In the genomic region with DNA sequence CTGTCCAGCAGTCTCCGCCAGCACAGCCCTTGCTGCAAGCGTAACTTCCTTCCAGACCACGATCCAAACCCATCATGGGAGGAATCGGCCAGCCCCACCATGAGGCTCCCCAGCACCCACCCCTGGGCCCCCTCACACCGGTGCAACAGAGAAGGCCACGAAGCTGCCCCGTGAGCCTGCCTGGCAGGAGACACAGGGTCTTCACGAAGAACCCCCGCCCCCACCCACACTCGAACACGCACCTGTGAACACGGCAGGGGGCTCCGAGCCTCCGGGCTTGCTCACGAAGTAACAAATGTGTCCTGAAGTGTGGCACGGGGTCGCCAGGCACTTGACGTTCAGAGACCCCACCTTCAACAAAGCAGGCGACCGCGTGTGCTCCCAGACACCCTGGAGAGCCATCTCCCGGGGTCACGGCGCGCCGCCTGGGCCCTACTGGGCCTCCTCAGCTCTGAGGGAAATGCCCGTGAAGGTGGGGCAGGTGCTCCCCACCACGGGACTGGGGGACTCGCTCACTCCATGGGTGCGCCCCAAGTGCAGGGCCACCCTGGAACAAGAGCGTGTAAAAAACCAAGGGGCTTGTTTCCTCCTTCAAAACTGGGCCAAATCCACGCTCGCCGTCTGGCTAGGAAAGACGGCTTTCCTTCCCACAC, we compare ENCODE assay signal across 1 cellular context.
TF ChIP-seq lines count a peak whose summit lies in the region.

No MANE protein-coding gene starts in this region.

TF ChIP-seq in WTC11, 78 proteins besides CTCF, POLR2A, EP300 and RAD21:
- TF ChIP-seq, protein P1, sequence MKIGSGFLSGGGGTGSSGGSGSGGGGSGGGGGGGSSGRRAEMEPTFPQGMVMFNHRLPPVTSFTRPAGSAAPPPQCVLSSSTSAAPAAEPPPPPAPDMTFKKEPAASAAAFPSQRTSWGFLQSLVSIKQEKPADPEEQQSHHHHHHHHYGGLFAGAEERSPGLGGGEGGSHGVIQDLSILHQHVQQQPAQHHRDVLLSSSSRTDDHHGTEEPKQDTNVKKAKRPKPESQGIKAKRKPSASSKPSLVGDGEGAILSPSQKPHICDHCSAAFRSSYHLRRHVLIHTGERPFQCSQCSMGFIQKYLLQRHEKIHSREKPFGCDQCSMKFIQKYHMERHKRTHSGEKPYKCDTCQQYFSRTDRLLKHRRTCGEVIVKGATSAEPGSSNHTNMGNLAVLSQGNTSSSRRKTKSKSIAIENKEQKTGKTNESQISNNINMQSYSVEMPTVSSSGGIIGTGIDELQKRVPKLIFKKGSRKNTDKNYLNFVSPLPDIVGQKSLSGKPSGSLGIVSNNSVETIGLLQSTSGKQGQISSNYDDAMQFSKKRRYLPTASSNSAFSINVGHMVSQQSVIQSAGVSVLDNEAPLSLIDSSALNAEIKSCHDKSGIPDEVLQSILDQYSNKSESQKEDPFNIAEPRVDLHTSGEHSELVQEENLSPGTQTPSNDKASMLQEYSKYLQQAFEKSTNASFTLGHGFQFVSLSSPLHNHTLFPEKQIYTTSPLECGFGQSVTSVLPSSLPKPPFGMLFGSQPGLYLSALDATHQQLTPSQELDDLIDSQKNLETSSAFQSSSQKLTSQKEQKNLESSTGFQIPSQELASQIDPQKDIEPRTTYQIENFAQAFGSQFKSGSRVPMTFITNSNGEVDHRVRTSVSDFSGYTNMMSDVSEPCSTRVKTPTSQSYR (CRISPR knock-in tag; IDR thresholded peaks at IDR 0.05), result no peak
- no peak for TF ChIP-seq ZNF219 (CRISPR knock-in tag; IDR thresholded peaks at IDR 0.05; ENCODE audit: borderline replicate concordance)
- TF ChIP-seq, protein P2, sequence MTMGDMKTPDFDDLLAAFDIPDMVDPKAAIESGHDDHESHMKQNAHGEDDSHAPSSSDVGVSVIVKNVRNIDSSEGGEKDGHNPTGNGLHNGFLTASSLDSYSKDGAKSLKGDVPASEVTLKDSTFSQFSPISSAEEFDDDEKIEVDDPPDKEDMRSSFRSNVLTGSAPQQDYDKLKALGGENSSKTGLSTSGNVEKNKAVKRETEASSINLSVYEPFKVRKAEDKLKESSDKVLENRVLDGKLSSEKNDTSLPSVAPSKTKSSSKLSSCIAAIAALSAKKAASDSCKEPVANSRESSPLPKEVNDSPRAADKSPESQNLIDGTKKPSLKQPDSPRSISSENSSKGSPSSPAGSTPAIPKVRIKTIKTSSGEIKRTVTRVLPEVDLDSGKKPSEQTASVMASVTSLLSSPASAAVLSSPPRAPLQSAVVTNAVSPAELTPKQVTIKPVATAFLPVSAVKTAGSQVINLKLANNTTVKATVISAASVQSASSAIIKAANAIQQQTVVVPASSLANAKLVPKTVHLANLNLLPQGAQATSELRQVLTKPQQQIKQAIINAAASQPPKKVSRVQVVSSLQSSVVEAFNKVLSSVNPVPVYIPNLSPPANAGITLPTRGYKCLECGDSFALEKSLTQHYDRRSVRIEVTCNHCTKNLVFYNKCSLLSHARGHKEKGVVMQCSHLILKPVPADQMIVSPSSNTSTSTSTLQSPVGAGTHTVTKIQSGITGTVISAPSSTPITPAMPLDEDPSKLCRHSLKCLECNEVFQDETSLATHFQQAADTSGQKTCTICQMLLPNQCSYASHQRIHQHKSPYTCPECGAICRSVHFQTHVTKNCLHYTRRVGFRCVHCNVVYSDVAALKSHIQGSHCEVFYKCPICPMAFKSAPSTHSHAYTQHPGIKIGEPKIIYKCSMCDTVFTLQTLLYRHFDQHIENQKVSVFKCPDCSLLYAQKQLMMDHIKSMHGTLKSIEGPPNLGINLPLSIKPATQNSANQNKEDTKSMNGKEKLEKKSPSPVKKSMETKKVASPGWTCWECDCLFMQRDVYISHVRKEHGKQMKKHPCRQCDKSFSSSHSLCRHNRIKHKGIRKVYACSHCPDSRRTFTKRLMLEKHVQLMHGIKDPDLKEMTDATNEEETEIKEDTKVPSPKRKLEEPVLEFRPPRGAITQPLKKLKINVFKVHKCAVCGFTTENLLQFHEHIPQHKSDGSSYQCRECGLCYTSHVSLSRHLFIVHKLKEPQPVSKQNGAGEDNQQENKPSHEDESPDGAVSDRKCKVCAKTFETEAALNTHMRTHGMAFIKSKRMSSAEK (CRISPR knock-in tag; IDR thresholded peaks at IDR 0.05; ENCODE audit: borderline replicate concordance), result no peak
- TF ChIP-seq ATF1 (CRISPR knock-in tag; IDR thresholded peaks at IDR 0.05), result no peak
- TF ChIP-seq NR3C1 (CRISPR knock-in tag; conservative IDR thresholded peaks at IDR 0.05; ENCODE audit: low read depth), result no peak
- no peak for TF ChIP-seq CREM (CRISPR knock-in tag; IDR thresholded peaks at IDR 0.05)
- TF ChIP-seq ATF6 (CRISPR knock-in tag; IDR thresholded peaks at IDR 0.05), result no peak
- TF ChIP-seq ZBTB43 (CRISPR knock-in tag; IDR thresholded peaks at IDR 0.05), result no peak
- no peak for TF ChIP-seq E2F4 (CRISPR knock-in tag; IDR thresholded peaks at IDR 0.05; ENCODE audit: borderline replicate concordance, low read depth)
- TF ChIP-seq GRHL2 (CRISPR knock-in tag; IDR thresholded peaks at IDR 0.05; ENCODE audit: insufficient replicate concordance, severe bottlenecking), result no peak
- TF ChIP-seq ZBTB21 (CRISPR knock-in tag; IDR thresholded peaks at IDR 0.05; ENCODE audit: borderline replicate concordance), result no peak
- TF ChIP-seq TP53 (CRISPR knock-in tag; IDR thresholded peaks at IDR 0.05), result no peak
- no peak for TF ChIP-seq ELF4 (CRISPR knock-in tag; IDR thresholded peaks at IDR 0.05; ENCODE audit: low read depth)
TF ChIP-seq in WTC11: peak in this region for 0.
